ENCODE assay signal across 16 cellular contexts in the genomic region with DNA sequence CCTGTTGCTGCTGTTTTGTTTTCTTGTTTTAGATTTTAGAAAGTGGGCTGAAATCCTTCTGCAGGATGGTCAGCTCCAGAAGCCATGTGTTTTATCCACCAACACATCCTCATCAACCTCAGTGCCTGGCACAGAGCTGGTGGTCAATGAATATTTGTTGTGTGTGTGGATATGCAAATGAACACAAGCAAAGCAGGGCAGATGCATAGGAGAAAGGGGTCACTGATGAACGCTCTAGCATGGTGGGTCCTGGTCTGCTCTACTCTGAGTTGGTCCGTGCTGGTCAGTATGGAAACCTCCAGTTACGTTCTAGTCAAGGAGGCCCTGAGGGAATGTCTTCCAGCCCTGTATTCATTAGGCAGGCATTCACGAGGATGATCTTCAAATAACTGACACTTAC.
"Had no signal": no experiment of that assay in that cellular context is flagged by ENCODE, and none has a peak within 500 bp of the region (broad histone marks: within the 10 kb centered on the region; RNA-seq: fewer than 3 reads in every experiment).

No MANE protein-coding gene starts in this region.

- H3K27me3 ChIP-seq: ovary had no signal

- H3K27me3 Mint-ChIP-seq: activated CD8-positive, alpha-beta memory T cell treated with anti-CD3 and anti-CD28 coated beads, Interleukin-2, amount 10 ng/mL, durations not matched to agents 7 days and 5 days had no signal

- H3K4me3 Mint-ChIP-seq: activated CD4-positive, alpha-beta memory T cell treated with anti-CD3 and anti-CD28 coated beads for 36 hours; activated CD8-positive, alpha-beta memory T cell treated with anti-CD3 and anti-CD28 coated beads, Interleukin-2, amount 10 ng/mL, durations not matched to agents 7 days and 5 days; central memory CD8-positive, alpha-beta T cell; stimulated activated naive B cell treated with anti-CD40 and anti-IgM and Interleukin-4, amounts not matched to agents 10 μg/mL and 1 μg/mL and 100 μg/mL, for 72 hours had no signal

- H3K27ac ChIP-seq: epithelial cell of prostate, ovary had no signal

- H3K9me3 ChIP-seq: ovary had no signal

- H3K4me3 ChIP-seq: ovary had no signal

- H3K27ac Mint-ChIP-seq: activated CD4-positive, alpha-beta memory T cell treated with anti-CD3 and anti-CD28 coated beads for 36 hours; activated CD8-positive, alpha-beta memory T cell treated with anti-CD3 and anti-CD28 coated beads, Interleukin-2, amount 10 ng/mL, durations not matched to agents 7 days and 5 days; stimulated activated naive B cell treated with anti-CD40 and anti-IgM and Interleukin-4, amounts not matched to agents 10 μg/mL and 1 μg/mL and 100 μg/mL, for 72 hours had no signal

- H3K4me1 Mint-ChIP-seq: activated CD8-positive, alpha-beta memory T cell treated with anti-CD3 and anti-CD28 coated beads, Interleukin-2, amount 10 ng/mL, durations not matched to agents 7 days and 5 days; central memory CD8-positive, alpha-beta T cell; stimulated activated naive B cell treated with anti-CD40 and anti-IgM and Interleukin-4, amounts not matched to agents 10 μg/mL and 1 μg/mL and 100 μg/mL, for 72 hours had no signal

- H3K36me3 Mint-ChIP-seq: activated CD4-positive, alpha-beta memory T cell treated with anti-CD3 and anti-CD28 coated beads for 36 hours; activated CD8-positive, alpha-beta memory T cell treated with anti-CD3 and anti-CD28 coated beads, Interleukin-2, amount 10 ng/mL, durations not matched to agents 7 days and 5 days; stimulated activated naive B cell treated with anti-CD40 and anti-IgM and Interleukin-4, amounts not matched to agents 10 μg/mL and 1 μg/mL and 100 μg/mL, for 72 hours had no signal

- H3K36me3 ChIP-seq: ovary had no signal

- FAIRE-seq: frontal cortex had no signal

- DNase-seq: activated CD4-positive, alpha-beta memory T cell treated with anti-CD3 and anti-CD28 coated beads for 36 hours; activated CD8-positive, alpha-beta memory T cell treated with anti-CD3 and anti-CD28 coated beads, Interleukin-2, amount 10 ng/mL, durations not matched to agents 7 days and 5 days; activated naive CD4-positive, alpha-beta T cell treated with anti-CD3 and anti-CD28 coated beads, Interleukin-2, amount 50 U/mL, for 16 hours; activated T-cell treated with anti-CD3 and anti-CD28 coated beads, Interleukin-2, amount 50 U/mL, for 1 hour; cortex of kidney; effector CD8-positive, alpha-beta T cell; midbrain; SHP77 treated with DMSO at 0.1 percent for 48 hours; stimulated activated CD4-positive, alpha-beta T cell treated with anti-CD3 and anti-CD28 coated beads, Interleukin-15, amount 100 ng/mL, for 24 hours; stimulated activated CD4-positive, alpha-beta T cell treated with anti-CD3 and anti-CD28 coated beads, Interleukin-4, amount 100 ng/mL, for 1 hour; stimulated activated naive B cell treated with anti-CD40 and anti-IgM and Interleukin-4, amounts not matched to agents 10 μg/mL and 1 μg/mL and 100 μg/mL, for 72 hours; T-helper 1 cell had no signal

- H3K9me3 Mint-ChIP-seq: activated CD4-positive, alpha-beta memory T cell treated with anti-CD3 and anti-CD28 coated beads for 36 hours had no signal
